In genomic region chr1:1431845-1432565, GRCh38 we compare ENCODE assay signal across 1 cellular context.
A peak's percentile ranks its signal among the peaks of the same experiment; 100 is the strongest.
TF ChIP-seq lines count a peak whose summit lies in the region.

No MANE protein-coding gene starts in this region.

TF ChIP-seq in HepG2, 621 proteins besides CTCF, POLR2A, EP300 and RAD21 (continued from another document and continues in another):
- TF ChIP-seq ZUFSP (CRISPR knock-in tag; IDR thresholded peaks at IDR 0.05; ENCODE audit: borderline replicate concordance) = no peak
- no peak for TF ChIP-seq PHB2 (IDR thresholded peaks at IDR 0.05; ENCODE audit: partially characterized antibody)
- TF ChIP-seq ZBTB20 (CRISPR knock-in tag; IDR thresholded peaks at IDR 0.05; ENCODE audit: borderline replicate concordance, low read depth) = no peak
- 0 out of 2 replicates have a peak, but pooled peaks have one; percentile 25 for TF ChIP-seq ZBTB38 (CRISPR knock-in tag; IDR thresholded peaks at IDR 0.05)
- TF ChIP-seq NFAT5 (CRISPR knock-in tag; IDR thresholded peaks at IDR 0.05) = no peak
- no peak for TF ChIP-seq EHMT2 (IDR thresholded peaks at IDR 0.05; ENCODE audit: borderline replicate concordance, low read depth, low read length)
- TF ChIP-seq ZNF598 (CRISPR knock-in tag; IDR thresholded peaks at IDR 0.05; ENCODE audit: borderline replicate concordance) = no peak
- TF ChIP-seq ZNF788 (CRISPR knock-in tag; IDR thresholded peaks at IDR 0.05; ENCODE audit: borderline replicate concordance) = no peak
- TF ChIP-seq FOXJ3 (CRISPR knock-in tag; IDR thresholded peaks at IDR 0.05; ENCODE audit: borderline replicate concordance) = no peak; the same call in 1 of the 2 replicates
- TF ChIP-seq ZC3H4 (CRISPR knock-in tag; IDR thresholded peaks at IDR 0.05; ENCODE audit: borderline replicate concordance) = peak; percentile 77; the same call in 1 of the 2 replicates
- TF ChIP-seq GTF2F1 (IDR thresholded peaks at IDR 0.05; ENCODE audit: low read length) = no peak
- TF ChIP-seq HMGXB3 (CRISPR knock-in tag; IDR thresholded peaks at IDR 0.05; ENCODE audit: borderline replicate concordance) = peak; percentile 48; the same call in 1 of the 2 replicates
- no peak; the same call in 1 of the 2 replicates for TF ChIP-seq ZNF674 (CRISPR knock-in tag; IDR thresholded peaks at IDR 0.05; ENCODE audit: low read depth)
- no peak for TF ChIP-seq ZNF513 (CRISPR knock-in tag; conservative IDR thresholded peaks at IDR 0.05)
- no peak for TF ChIP-seq FOXA1 (IDR thresholded peaks at IDR 0.05)
- peak; percentile 62 for TF ChIP-seq FOXA1 (CRISPR knock-in tag; IDR thresholded peaks at IDR 0.05)
- TF ChIP-seq MLX (CRISPR knock-in tag; IDR thresholded peaks at IDR 0.05) = peak; percentile 48
- TF ChIP-seq PAX8 (CRISPR knock-in tag; IDR thresholded peaks at IDR 0.05; ENCODE audit: borderline replicate concordance) = no peak
- TF ChIP-seq ZNF891 (CRISPR knock-in tag; IDR thresholded peaks at IDR 0.05) = no peak
- no peak for TF ChIP-seq ZNF597 (CRISPR knock-in tag; IDR thresholded peaks at IDR 0.05)
- no peak for TF ChIP-seq ZMYM2 (CRISPR knock-in tag; IDR thresholded peaks at IDR 0.05)
- peak; percentile 79; the same call in 1 of the 2 replicates for TF ChIP-seq ZNF646 (CRISPR knock-in tag; IDR thresholded peaks at IDR 0.05)
- TF ChIP-seq SMAD3 (CRISPR knock-in tag; IDR thresholded peaks at IDR 0.05) = no peak
- peak; percentile 3; the same call in 1 of the 2 replicates for TF ChIP-seq SNAPC4 (CRISPR knock-in tag; IDR thresholded peaks at IDR 0.05)
